19 cellular contexts compared by ENCODE assay signal in genomic region chr11:64711138-64711943, GRCh38. TPM values are rescaled to one million over a fixed set of nuclear protein-coding genes. Genes with fewer than 3 reads are reported as not detected.
DNase-seq lines count a peak whose midpoint lies in the region; ATAC-seq and TF ChIP-seq lines count a peak whose summit lies in the region.
"Had no signal": no experiment of that assay in that cellular context is flagged by ENCODE, and none has a peak within 500 bp of the region (broad histone marks: within the 10 kb centered on the region; RNA-seq: fewer than 3 reads in every experiment).

No MANE protein-coding gene starts in this region.

- no peak for ATAC-seq in T-helper 17 cell
- ATAC-seq in HG03354 (IDR thresholded peaks at IDR 0.05; ENCODE audit: poor library complexity, severe bottlenecking, unreplicated experiment), result no peak
- ATAC-seq: left ventricle myocardium superior, pancreas had no signal

- peaks cover 85% of the 10 kb centered on the region for H3K27me3 Mint-ChIP-seq in T-helper 17 cell

- H3K27me3 ChIP-seq in H7 (ENCODE audit: control insufficient read depth, insufficient read depth, low read length), result peaks cover 47% of the 10 kb centered on the region
- H3K27me3 ChIP-seq in iPS-18a (ENCODE audit: control insufficient read depth, insufficient read depth, low read length), result peaks cover 61% of the 10 kb centered on the region
- H3K27me3 ChIP-seq in osteoblast (ENCODE audit: insufficient read depth, low read length), result peaks cover 42% of the 10 kb centered on the region

- H3K27ac ChIP-seq in iPS-18a (ENCODE audit: low read length) (no peak overlapping the region), osteoblast (ENCODE audit: low read depth, low read length) (no peak overlapping the region)
- H3K27ac ChIP-seq: pancreas, sigmoid colon, SK-N-MC had no signal

- H3K4me1 Mint-ChIP-seq in T-helper 17 cell, result peaks cover 23% of the 10 kb centered on the region

- no peak overlapping the region for H2AFZ ChIP-seq in osteoblast (ENCODE audit: low read length)

- no peak overlapping the region for H3K9ac ChIP-seq in iPS-18a (ENCODE audit: low read length)

- peak overlapping the region; percentile 68 for H3K4me3 Mint-ChIP-seq in T-helper 17 cell

- H3K36me3 ChIP-seq in H7 (replicated peaks; ENCODE audit: control insufficient read depth, insufficient read depth, low read length) (no peaks in the 10 kb centered on the region), iPS-18a (ENCODE audit: control insufficient read depth, low read depth, low read length) (no peaks in the 10 kb centered on the region), osteoblast (ENCODE audit: insufficient read depth, low read length) (no peaks in the 10 kb centered on the region)
- H3K36me3 ChIP-seq: pancreas, sigmoid colon had no signal

- H3K79me2 ChIP-seq in osteoblast (ENCODE audit: insufficient read depth, low read length), result no peaks in the 10 kb centered on the region

- no peak for TF ChIP-seq CTCF in osteoblast (IDR thresholded peaks at IDR 0.05; ENCODE audit: extremely low read depth, low read depth, low read length)

- peak overlapping the region; percentile 35; the same call in 1 of the 2 replicates for H3K4me3 ChIP-seq in H7 (ENCODE audit: insufficient read depth, low read depth, low read length)
- H3K4me3 ChIP-seq in iPS-18a (ENCODE audit: low read length), result peak overlapping the region; percentile 41
- no peak overlapping the region for H3K4me3 ChIP-seq in osteoblast (ENCODE audit: insufficient read depth, low read length)
- H3K4me3 ChIP-seq: pancreas, sigmoid colon, SK-N-MC had no signal

- H3K9me3 ChIP-seq in T-helper 17 cell (ENCODE audit: control insufficient read depth, low read length, poor library complexity, severe bottlenecking) (no peaks in the 10 kb centered on the region), iPS-18a (ENCODE audit: control insufficient read depth, low read depth, low read length) (no peaks in the 10 kb centered on the region), osteoblast (ENCODE audit: low read depth, low read length) (no peaks in the 10 kb centered on the region)
- H3K9me3 ChIP-seq: pancreas, sigmoid colon had no signal

- peak; percentile 98 for DNase-seq in H7
- DNase-seq in T-helper 17 cell, result no peak
- peak; percentile 90 for DNase-seq in osteoblast (ENCODE audit: insufficient read length, low spot score, missing footprints)
- no peak for DNase-seq in NCI-H69 (lab: John Stamatoyannopoulos, UW)
- no peak for DNase-seq in GDM1 (lab: John Stamatoyannopoulos, UW)
- no peak for DNase-seq in ureter (ENCODE audit: low spot score)
- DNase-seq: activated CD4-positive, alpha-beta T cell treated with anti-CD3 and anti-CD28 coated beads for 4 hours; activated CD8-positive, alpha-beta memory T cell treated with anti-CD3 and anti-CD28 coated beads, Interleukin-2, amount 50 U/mL, for 4 hours; DMS79 treated with DMSO at 0.1 percent for 48 hours; hippocampal formation; Kasumi-1; left ventricle myocardium superior; NCI-H1092; NCI-H526 treated with DMSO at 0.1 percent for 48 hours; sigmoid colon had no signal

- H3K4me2 ChIP-seq in osteoblast (ENCODE audit: insufficient read depth, low read length), result no peak overlapping the region

- no peak overlapping the region for H3K27ac Mint-ChIP-seq in T-helper 17 cell

- no peaks in the 10 kb centered on the region for H4K20me1 ChIP-seq in osteoblast (ENCODE audit: insufficient read depth, low read length)

- H3K4me1 ChIP-seq in iPS-18a (ENCODE audit: control insufficient read depth, low read depth, low read length), result peaks cover 9% of the 10 kb centered on the region
- peaks cover 3% of the 10 kb centered on the region for H3K4me1 ChIP-seq in osteoblast (ENCODE audit: insufficient read depth, low read length)
- H3K4me1 ChIP-seq: pancreas had no signal

- peaks cover 15% of the 10 kb centered on the region for H3K36me3 Mint-ChIP-seq in T-helper 17 cell (ENCODE audit: low read depth)

RNA-seq across cellular contexts. Expression of gene NRXN2, which starts 11.7 kb away (rescaled TPM):
- total RNA-seq in H7 (2014; rRNA removed; shearing (Covaris generic)), result 0.85 and 1.9 TPM in 2 replicates
- total RNA-seq in T-helper 17 cell (under 1 TPM; 0.21 to 0.32 TPM), osteoblast (62.5 and 90.1 TPM in 2 replicates), ureter (11.6 TPM)

RNA-seq across cellular contexts. Expression of gene RASGRP2, which starts 32.6 kb away (rescaled TPM):
- total RNA-seq in H7 (2014; rRNA removed; shearing (Covaris generic)), result 9.2 and 12.3 TPM in 2 replicates
- total RNA-seq in T-helper 17 cell (100 to 1,000 TPM; 464 to 502 TPM), osteoblast (0.29 TPM in 1 of 2 replicates, not detected in the other), ureter (23.3 TPM)

RNA-seq across cellular contexts. Expression of gene PYGM, which starts 48.4 kb away (rescaled TPM):
- 2.9 and 6.4 TPM in 2 replicates for total RNA-seq in H7 (2014; rRNA removed; shearing (Covaris generic))
- 10 to 100 TPM; 11.8 to 27.1 TPM for total RNA-seq in T-helper 17 cell
- 0.29 and 0.36 TPM in 2 replicates for total RNA-seq in osteoblast
- 11.4 TPM for total RNA-seq in ureter

Comparison
In these comparisons a context has a peak if more than half of its experiments do, and no peak if none do; other contexts are left out.
1. DNase-seq: peak in H7 (single experiment) and osteoblast (single experiment); none in T-helper 17 cell (0 of 3), NCI-H69 (single experiment), GDM1 (single experiment) and ureter (single experiment).
2. RNA of gene RASGRP2, which starts 32.6 kb away (total RNA-seq): 464 to 502 TPM in T-helper 17 cell; 23.3 TPM in ureter (single experiment), 9.2 to 12.3 TPM in H7 and 0.29 TPM in osteoblast; every median in the first group is over 10 times any median in the second.